7 cellular contexts compared by ENCODE assay signal in the genomic region with DNA sequence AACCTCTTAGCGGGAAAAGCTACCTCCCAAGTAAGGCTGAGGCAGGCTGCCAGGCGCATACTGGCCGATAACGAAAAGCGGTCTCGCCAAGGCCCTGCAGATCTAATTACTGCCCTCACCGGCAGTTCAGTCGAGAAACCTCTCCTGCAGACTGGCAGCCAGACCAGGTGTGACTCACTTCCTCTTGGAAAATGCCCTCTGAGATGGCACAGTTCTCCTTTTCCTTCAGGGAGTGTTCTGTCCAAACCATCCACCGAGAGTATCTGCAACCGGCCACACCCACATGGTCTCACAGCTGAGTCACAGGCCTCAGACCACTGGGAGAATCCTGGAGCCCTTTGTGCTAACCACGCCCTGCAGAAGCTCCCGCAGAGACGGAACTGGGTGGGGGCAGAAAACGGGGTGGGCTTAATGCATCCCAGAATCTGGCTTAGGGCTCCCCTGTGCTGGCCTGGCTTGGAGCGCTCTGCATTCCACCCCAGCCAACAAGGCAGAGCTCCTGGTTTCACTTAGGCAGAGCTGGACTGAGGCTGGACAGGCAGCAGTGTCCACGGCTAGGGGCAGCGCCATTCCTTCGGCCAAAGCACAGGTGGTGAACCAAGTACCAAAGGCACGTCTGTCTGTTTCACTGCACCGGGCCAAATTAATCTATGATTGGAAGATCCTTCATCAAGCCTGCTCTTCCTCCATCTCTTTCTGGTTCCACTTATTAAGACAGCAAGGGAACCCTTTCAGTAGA. TPM values are rescaled to one million over a fixed set of nuclear protein-coding genes. Genes with fewer than 3 reads are reported as not detected.
DNase-seq lines count a peak whose midpoint lies in the region; ATAC-seq and TF ChIP-seq lines count a peak whose summit lies in the region.

No MANE protein-coding gene starts in this region.

- H3K27me3 ChIP-seq in heart right ventricle: peaks cover 0 to 5% (median 0%) of the 10 kb centered on the region in 7 donors

- peaks cover 21 to 71% (median 60%) of the 10 kb centered on the region in 9 donors for H3K4me1 ChIP-seq in heart right ventricle

- H3K4me3 ChIP-seq in heart right ventricle: peak overlapping the region; percentile 73 to 97 (median 88)

- H3K9me3 Mint-ChIP-seq in activated naive CD8-positive, alpha-beta T cell treated with anti-CD3 and anti-CD28 coated beads, Interleukin-2, amount 10 ng/mL, durations not matched to agents 7 days and 5 days: no peaks in the 10 kb centered on the region

- peak overlapping the region; percentile 93 for H3K27ac Mint-ChIP-seq in activated naive CD8-positive, alpha-beta T cell treated with anti-CD3 and anti-CD28 coated beads, Interleukin-2, amount 10 ng/mL, durations not matched to agents 7 days and 5 days

- peak; percentile 82 for DNase-seq in GOT3 (lab: John Stamatoyannopoulos, UW)
- DNase-seq in NOMO-1 (lab: John Stamatoyannopoulos, UW; ENCODE audit: unreplicated experiment in 2 of 2): peak; percentile 52 to 68
- no peak for DNase-seq in activated naive CD8-positive, alpha-beta T cell treated with anti-CD3 and anti-CD28 coated beads, Interleukin-2, amount 10 ng/mL, durations not matched to agents 7 days and 5 days
- DNase-seq in heart right ventricle: peak; percentile 72 to 74
- DNase-seq in posterior vena cava (ENCODE audit: low spot score): peak; percentile 95
- DNase-seq in NCI-H1694 treated with DMSO at 0.1 percent for 48 hours (lab: John Stamatoyannopoulos, UW): no peak

- TF ChIP-seq CTCF in heart right ventricle (IDR thresholded peaks at IDR 0.05): no peak

- H3K27me3 Mint-ChIP-seq in activated naive CD8-positive, alpha-beta T cell treated with anti-CD3 and anti-CD28 coated beads, Interleukin-2, amount 10 ng/mL, durations not matched to agents 7 days and 5 days: peaks cover 2% of the 10 kb centered on the region

- POLR2A ChIA-PET in activated naive CD8-positive, alpha-beta T cell treated with anti-CD3 and anti-CD28 coated beads, Interleukin-2, amount 10 ng/mL, durations not matched to agents 7 days and 5 days (lab: Charles Lee): interaction anchor here (1.7 to 3.9 kb wide), 4 partner anchors 8 to 83 kb away, joined by 4 to 26 read pairs (median 7); a partner anchor contains a TSS

- H3K27ac ChIP-seq in heart right ventricle: peak overlapping the region; percentile 94 to 99 (median 96)

- peak overlapping the region; percentile 99 for H3K4me3 Mint-ChIP-seq in activated naive CD8-positive, alpha-beta T cell treated with anti-CD3 and anti-CD28 coated beads, Interleukin-2, amount 10 ng/mL, durations not matched to agents 7 days and 5 days

- ATAC-seq in activated naive CD8-positive, alpha-beta T cell treated with anti-CD3 and anti-CD28 coated beads, Interleukin-2, amount 10 ng/mL, durations not matched to agents 7 days and 5 days (ENCODE audit: low read depth): no peak
- ATAC-seq in heart right ventricle (peak; percentile 48 to 81 (median 70)), GM21528 (IDR thresholded peaks at IDR 0.05; ENCODE audit: low FRiP score, unreplicated experiment) (no peak)

- H3K4me1 Mint-ChIP-seq in activated naive CD8-positive, alpha-beta T cell treated with anti-CD3 and anti-CD28 coated beads, Interleukin-2, amount 10 ng/mL, durations not matched to agents 7 days and 5 days: peaks cover 49% of the 10 kb centered on the region

- intact Hi-C loops in heart right ventricle (cut with DNase I) (loop anchor here in 3 of 10 donors (2.0 to 5.0 kb wide), 3 partner anchors 30 to 48 kb away; no protein-coding TSS in a partner anchor), posterior vena cava (cut with DNase I) (no loop called here)

- WGBS in heart right ventricle, 2 donors: 21 to 24% methylated on average over 20 of the region's 20 CpGs

- no peaks in the 10 kb centered on the region for H3K9me3 ChIP-seq in heart right ventricle

- H3K36me3 Mint-ChIP-seq in activated naive CD8-positive, alpha-beta T cell treated with anti-CD3 and anti-CD28 coated beads, Interleukin-2, amount 10 ng/mL, durations not matched to agents 7 days and 5 days: peaks cover 32% of the 10 kb centered on the region

- no peaks in the 10 kb centered on the region for H3K36me3 ChIP-seq in heart right ventricle

RNA-seq across cellular contexts. Expression of a gene that starts 1.1 kb away (rescaled TPM):
- total RNA-seq in activated naive CD8-positive, alpha-beta T cell treated with anti-CD3 and anti-CD28 coated beads, Interleukin-2, amount 10 ng/mL, durations not matched to agents 7 days and 5 days: 100 to 1,000 TPM; 529 to 544 TPM
- total RNA-seq in heart right ventricle: 100 to 1,000 TPM in 9 of 10 donors, 10 to 100 TPM in 1; 71.3 to 519 (median 235) TPM
- 100 to 1,000 TPM; 319 to 412 TPM for polyA plus RNA-seq in heart right ventricle
- 100 to 1,000 TPM; 244 to 281 TPM for total RNA-seq in posterior vena cava

RNA-seq across cellular contexts. Expression of a gene that starts 44.3 kb away (rescaled TPM):
- 100 to 1,000 TPM; 241 to 262 TPM for total RNA-seq in activated naive CD8-positive, alpha-beta T cell treated with anti-CD3 and anti-CD28 coated beads, Interleukin-2, amount 10 ng/mL, durations not matched to agents 7 days and 5 days
- total RNA-seq in heart right ventricle (100 to 1,000 TPM in 2 of 10 donors, 10 to 100 TPM in 8; 41.4 to 215 (median 51.6) TPM), posterior vena cava (100 to 1,000 TPM; 406 to 484 TPM)
- 100 to 1,000 TPM; 477 to 593 TPM for polyA plus RNA-seq in heart right ventricle

Comparison
In these comparisons a context has a peak if more than half of its experiments do, and no peak if none do; other contexts are left out.
1. DNase-seq: peak in GOT3 (single experiment), NOMO-1 (2 of 2), heart right ventricle (2 of 2) and posterior vena cava (single experiment); none in activated naive CD8-positive, alpha-beta T cell treated with anti-CD3 and anti-CD28 coated beads, Interleukin-2, amount 10 ng/mL, durations not matched to agents 7 days and 5 days (single experiment) and NCI-H1694 treated with DMSO at 0.1 percent for 48 hours (single experiment).
2. ATAC-seq: peak in heart right ventricle (8 of 8); none in activated naive CD8-positive, alpha-beta T cell treated with anti-CD3 and anti-CD28 coated beads, Interleukin-2, amount 10 ng/mL, durations not matched to agents 7 days and 5 days (single experiment) and GM21528 (single experiment).